ENCODE assay signal across 8 cellular contexts in the genomic region with DNA sequence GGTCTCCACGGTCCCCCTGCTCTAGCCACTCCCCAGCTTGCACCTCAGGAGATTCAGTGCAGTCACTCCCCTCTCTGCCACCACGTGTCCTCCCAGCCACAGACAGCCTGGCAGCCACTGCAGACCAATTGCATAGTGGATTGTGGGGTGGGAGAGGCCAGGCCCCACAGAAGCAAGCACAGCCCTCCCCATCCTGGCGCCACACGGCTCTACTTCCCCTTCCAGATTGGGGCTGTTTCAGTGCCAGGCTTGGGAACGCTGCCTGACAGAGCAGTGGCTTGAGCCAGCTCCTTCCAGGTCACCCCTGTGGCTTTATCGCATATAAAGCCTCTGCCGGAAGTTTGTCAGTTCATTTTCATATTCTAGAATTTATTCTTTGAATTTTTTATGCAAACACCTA.
DNase-seq lines count a peak whose midpoint lies in the region; ATAC-seq and TF ChIP-seq lines count a peak whose summit lies in the region.

No MANE protein-coding gene starts in this region.

- POLR2A ChIA-PET in Panc1 (lab: Charles Lee) = no interaction called here

- no TSS peak for BruUV-seq in Panc1 (replicated peaks; lab: Mats Ljungman, UMichigan)

- intact Hi-C loops in Panc1 (cut with micrococcal nuclease; ENCODE audit: unreplicated experiment) = no loop called here
- intact Hi-C loops in lower lobe of right lung (cut with DNase I) = no loop called here

- H3K4me1 ChIP-seq in Panc1 (ENCODE audit: control insufficient read depth, insufficient read depth, low read length) (0 out of 2 replicates have a peak, but pooled peaks cover 3% of the 10 kb centered on the region), lower lobe of right lung (peaks cover 14% of the 10 kb centered on the region)

- in situ Hi-C loops in Panc1 (cut with HindIII; ENCODE audit: low pct_unique_long_range_greater_than_20kb, low sequenced_read_pairs) = no loop called here

- DNase-seq in GM12865 (ENCODE audit: low read depth) (peak; percentile 31), Panc1 (ENCODE audit: low read depth, low spot score) (no peak), lower lobe of right lung (peak; percentile 59), cortex of kidney (lab: John Stamatoyannopoulos, UW) (no peak), H7 (no peak)

- H3K27ac ChIP-seq in Panc1 (ENCODE audit: low read length) (no peak overlapping the region), lower lobe of right lung (peak overlapping the region; percentile 36)

- peak; percentile 24 for ATAC-seq in HG02642 (IDR thresholded peaks at IDR 0.05; ENCODE audit: poor library complexity, unreplicated experiment)
- peak; percentile 39; the same call in 1 of the 2 replicates for ATAC-seq in Panc1
- ATAC-seq in lower lobe of right lung = peak; percentile 59 to 67
- no peak for ATAC-seq in HG02884 (IDR thresholded peaks at IDR 0.05; ENCODE audit: unreplicated experiment)
- no peak for ATAC-seq in HG03565 (IDR thresholded peaks at IDR 0.05; ENCODE audit: unreplicated experiment)

- no peak for TF ChIP-seq CTCF in GM12865 (IDR thresholded peaks at IDR 0.05; ENCODE audit: insufficient read depth, low read depth, low read length, missing control alignments)
- no peak for TF ChIP-seq CTCF in Panc1 (IDR thresholded peaks at IDR 0.05)
- no peak for TF ChIP-seq CTCF in lower lobe of right lung (IDR thresholded peaks at IDR 0.05)

- no peaks in the 10 kb centered on the region for H3K9me3 ChIP-seq in Panc1 (ENCODE audit: control insufficient read depth, insufficient read depth, low read depth, low read length)
- H3K9me3 ChIP-seq in lower lobe of right lung = no peaks in the 10 kb centered on the region

- CTCF ChIA-PET in Panc1 (lab: Charles Lee) = interaction anchor here (1.0 to 1.6 kb wide), 3 partner anchors 11 to 91 kb away, joined by 3 to 8 read pairs (median 3); no protein-coding TSS in a partner anchor

- no peaks in the 10 kb centered on the region for H3K36me3 ChIP-seq in Panc1 (ENCODE audit: control insufficient read depth, insufficient read depth, low read length)
- no peaks in the 10 kb centered on the region for H3K36me3 ChIP-seq in lower lobe of right lung
- no peaks in the 10 kb centered on the region for H3K36me3 ChIP-seq in H7 (replicated peaks; ENCODE audit: control insufficient read depth, insufficient read depth, low read length)

- H3K27me3 ChIP-seq in Panc1 (ENCODE audit: control insufficient read depth, insufficient read depth, low read length) (peaks cover 9% of the 10 kb centered on the region), lower lobe of right lung (ENCODE audit: low read depth) (peaks cover 8% of the 10 kb centered on the region), H7 (ENCODE audit: control insufficient read depth, insufficient read depth, low read length) (no peaks in the 10 kb centered on the region)

- no peak overlapping the region for H3K4me3 ChIP-seq in GM12865 (ENCODE audit: low read depth, low read length)
- no peak overlapping the region for H3K4me3 ChIP-seq in Panc1 (ENCODE audit: low read depth in 2 of 2, low read length in 2 of 2)
- no peak overlapping the region for H3K4me3 ChIP-seq in lower lobe of right lung
- H3K4me3 ChIP-seq in H7 (ENCODE audit: insufficient read depth, low read depth, low read length) = no peak overlapping the region

Comparison
In these comparisons a context has a peak if more than half of its experiments do, and no peak if none do; other contexts are left out.
1. DNase-seq: peak in GM12865 (single experiment) and lower lobe of right lung (single experiment); none in Panc1 (single experiment), cortex of kidney (single experiment) and H7 (single experiment).
2. ATAC-seq: peak in HG02642 (single experiment), Panc1 (single experiment) and lower lobe of right lung (2 of 2); none in HG02884 (single experiment) and HG03565 (single experiment).